In genomic region chr7:158979635-158980351, GRCh38 we compare ENCODE assay signal across 1 cellular context.
TF ChIP-seq lines count a peak whose summit lies in the region.

No MANE protein-coding gene starts in this region.

TF ChIP-seq in HepG2, 621 proteins besides CTCF, POLR2A, EP300 and RAD21 (continued from another document):
- TF ChIP-seq ZNF597 (CRISPR knock-in tag; IDR thresholded peaks at IDR 0.05) (no peak), MAFG (CRISPR knock-in tag; IDR thresholded peaks at IDR 0.05) (peak; percentile 60), SIN3B (IDR thresholded peaks at IDR 0.05; ENCODE audit: low read length) (no peak), SOX13 (IDR thresholded peaks at IDR 0.05) (no peak), SOX13 (CRISPR knock-in tag; conservative IDR thresholded peaks at IDR 0.05 in 1 of 2, IDR thresholded peaks at IDR 0.05 in 1 of 2) (no peak), ZNF501 (CRISPR knock-in tag; IDR thresholded peaks at IDR 0.05) (no peak), NR0B2 (CRISPR knock-in tag; IDR thresholded peaks at IDR 0.05) (no peak), MAFK (conservative IDR thresholded peaks at IDR 0.05 in 1 of 2, IDR thresholded peaks at IDR 0.05 in 1 of 2; ENCODE audit: low read length in 2 of 2) (peak; percentile 49 to 53; a peak in 3 of 4 replicates), SIX1 (CRISPR knock-in tag; IDR thresholded peaks at IDR 0.05; ENCODE audit: borderline replicate concordance) (no peak), ZEB1 (IDR thresholded peaks at IDR 0.05; ENCODE audit: insufficient replicate concordance, low read depth) (no peak), ZNF777 (CRISPR knock-in tag; IDR thresholded peaks at IDR 0.05) (no peak), MAF1 (CRISPR knock-in tag; IDR thresholded peaks at IDR 0.05; ENCODE audit: borderline replicate concordance) (no peak), ZNF740 (CRISPR knock-in tag; IDR thresholded peaks at IDR 0.05) (no peak), ZNF546 (CRISPR knock-in tag; conservative IDR thresholded peaks at IDR 0.05) (no peak), E2F5 (CRISPR knock-in tag; conservative IDR thresholded peaks at IDR 0.05) (no peak), RARG (CRISPR knock-in tag; IDR thresholded peaks at IDR 0.05; ENCODE audit: low read depth) (no peak), PBX3 (CRISPR knock-in tag; IDR thresholded peaks at IDR 0.05; ENCODE audit: borderline replicate concordance) (no peak), MAFF (IDR thresholded peaks at IDR 0.05; ENCODE audit: low read depth, low read length) (peak; percentile 28; the same call in 1 of the 2 replicates), BCLAF1 (IDR thresholded peaks at IDR 0.05) (no peak), MTA1 (CRISPR knock-in tag; IDR thresholded peaks at IDR 0.05; ENCODE audit: borderline replicate concordance) (no peak)
